ENCODE assay signal across 1 cellular context in the genomic region with DNA sequence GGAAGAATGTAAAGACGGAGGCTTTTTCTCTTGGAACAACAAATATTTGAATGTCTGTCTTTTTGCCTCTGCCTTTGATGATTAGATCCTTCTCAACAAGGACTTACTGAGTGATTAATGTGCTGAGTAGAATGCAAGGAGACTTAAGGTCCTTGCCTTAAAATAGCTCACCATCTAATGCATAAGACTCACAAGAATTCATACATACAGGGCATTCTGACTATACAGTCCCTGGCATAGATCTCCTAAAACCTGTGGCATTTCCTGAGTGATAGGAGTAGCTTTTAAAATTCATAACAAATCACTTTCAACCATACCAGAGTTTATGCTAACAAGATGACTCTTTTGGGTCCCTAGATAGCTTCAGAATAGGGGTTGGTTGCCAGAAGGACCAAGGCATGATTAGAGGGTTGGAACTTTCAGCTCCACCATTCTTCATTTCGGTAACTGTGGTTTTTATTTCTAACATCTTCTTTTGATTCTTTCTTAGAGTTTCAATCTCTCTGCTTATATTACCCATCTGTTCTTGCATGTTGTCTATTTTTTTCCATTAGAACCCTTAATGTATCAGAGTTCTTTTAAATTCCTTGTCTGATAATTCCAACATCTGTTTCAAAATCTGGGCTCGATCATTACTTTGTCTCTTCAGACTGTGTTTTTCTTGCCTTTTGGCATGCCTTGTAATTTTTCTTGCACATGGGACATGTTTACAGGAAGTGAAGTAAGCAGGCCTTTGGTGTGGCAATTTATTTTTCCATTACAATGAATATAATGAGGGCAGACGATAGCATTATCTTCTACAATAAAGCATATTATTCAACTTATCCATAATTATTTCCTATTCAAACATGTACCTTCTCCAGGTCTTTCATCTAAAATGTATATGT.
TF ChIP-seq lines count a peak whose summit lies in the region.

No MANE protein-coding gene starts in this region.

TF ChIP-seq in HepG2, 621 proteins besides CTCF, POLR2A, EP300 and RAD21:
- TF ChIP-seq ATF1 (CRISPR knock-in tag; IDR thresholded peaks at IDR 0.05): peak; percentile 8; the same call in 1 of the 2 replicates
- TF ChIP-seq IKZF4 (CRISPR knock-in tag; IDR thresholded peaks at IDR 0.05; ENCODE audit: borderline replicate concordance, low read depth, not compliant biosample characterization): no peak
- TF ChIP-seq, protein P1, sequence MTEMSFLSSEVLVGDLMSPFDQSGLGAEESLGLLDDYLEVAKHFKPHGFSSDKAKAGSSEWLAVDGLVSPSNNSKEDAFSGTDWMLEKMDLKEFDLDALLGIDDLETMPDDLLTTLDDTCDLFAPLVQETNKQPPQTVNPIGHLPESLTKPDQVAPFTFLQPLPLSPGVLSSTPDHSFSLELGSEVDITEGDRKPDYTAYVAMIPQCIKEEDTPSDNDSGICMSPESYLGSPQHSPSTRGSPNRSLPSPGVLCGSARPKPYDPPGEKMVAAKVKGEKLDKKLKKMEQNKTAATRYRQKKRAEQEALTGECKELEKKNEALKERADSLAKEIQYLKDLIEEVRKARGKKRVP (CRISPR knock-in tag; IDR thresholded peaks at IDR 0.05): 0 out of 4 replicates have a peak, but pooled peaks of 1 of the 2 experiments have one; percentile 12
